24 cellular contexts compared by ENCODE assay signal in the genomic region with DNA sequence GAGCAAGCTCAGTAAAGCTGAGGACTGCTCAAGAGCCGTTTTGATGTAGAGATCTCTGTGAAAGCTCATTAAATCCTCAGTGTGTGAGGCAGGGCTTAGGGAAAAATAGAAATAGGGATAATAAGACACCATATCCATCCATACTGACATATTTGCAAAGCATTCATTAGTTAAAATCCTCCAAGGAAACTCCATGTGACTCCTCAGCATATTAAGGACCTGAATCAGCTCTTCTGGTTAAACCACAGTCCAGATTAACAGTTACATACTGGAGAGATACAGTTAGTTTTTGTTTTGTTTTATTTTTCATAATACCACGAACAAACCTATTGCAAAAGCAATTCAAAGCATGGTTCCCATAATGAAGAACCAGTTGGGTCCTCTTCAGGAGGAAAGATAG.
DNase-seq lines count a peak whose midpoint lies in the region; TF ChIP-seq lines count a peak whose summit lies in the region.
"Had no signal": no experiment of that assay in that cellular context is flagged by ENCODE, and none has a peak within 500 bp of the region (broad histone marks: within the 10 kb centered on the region; RNA-seq: fewer than 3 reads in every experiment).

No MANE protein-coding gene starts in this region.

- H3K27me3 ChIP-seq in brain microvascular endothelial cell (replicated peaks), result no peaks in the 10 kb centered on the region
- H3K27me3 ChIP-seq in WERI-Rb-1 (ENCODE audit: insufficient read depth, low read depth, severe bottlenecking), result no peaks in the 10 kb centered on the region
- H3K27me3 ChIP-seq: dorsolateral prefrontal cortex had no signal

- in situ Hi-C loops in brain microvascular endothelial cell (cut with HindIII; ENCODE audit: low pct_ligation_motif_present, low sequenced_read_pairs), result loop anchor here (25.0 kb wide), 1 partner anchor 785 kb away; no protein-coding TSS in a partner anchor

- H3K9me3 Mint-ChIP-seq in HFFc6, result no peaks in the 10 kb centered on the region
- no peaks in the 10 kb centered on the region for H3K9me3 Mint-ChIP-seq in neural crest cell
- no peaks in the 10 kb centered on the region for H3K9me3 Mint-ChIP-seq in activated CD4-positive, alpha-beta memory T cell treated with anti-CD3 and anti-CD28 coated beads, Interleukin-2, amount 10 ng/mL, durations not matched to agents 7 days and 5 days
- H3K9me3 Mint-ChIP-seq in CD14-positive monocyte, result no peaks in the 10 kb centered on the region
- H3K9me3 Mint-ChIP-seq: activated naive CD8-positive, alpha-beta T cell treated with anti-CD3 and anti-CD28 coated beads for 36 hours; nephron; type B pancreatic cell had no signal

- H3K27me3 Mint-ChIP-seq in HFFc6 (ENCODE audit: insufficient read depth) (no peaks in the 10 kb centered on the region; the same call in 1 of the 2 replicates), neural crest cell (ENCODE audit: low read depth) (no peaks in the 10 kb centered on the region), CD14-positive monocyte (ENCODE audit: low read depth in 3 of 3) (no peaks in the 10 kb centered on the region)
- H3K27me3 Mint-ChIP-seq in activated CD4-positive, alpha-beta memory T cell treated with anti-CD3 and anti-CD28 coated beads, Interleukin-2, amount 10 ng/mL, durations not matched to agents 7 days and 5 days, result no peaks in the 10 kb centered on the region
- H3K27me3 Mint-ChIP-seq: activated naive CD8-positive, alpha-beta T cell treated with anti-CD3 and anti-CD28 coated beads for 36 hours; type B pancreatic cell had no signal

- H3K36me3 Mint-ChIP-seq in HFFc6 (ENCODE audit: low read depth), result no peaks in the 10 kb centered on the region
- H3K36me3 Mint-ChIP-seq in neural crest cell (ENCODE audit: low read depth), result no peaks in the 10 kb centered on the region
- no peaks in the 10 kb centered on the region for H3K36me3 Mint-ChIP-seq in activated CD4-positive, alpha-beta memory T cell treated with anti-CD3 and anti-CD28 coated beads, Interleukin-2, amount 10 ng/mL, durations not matched to agents 7 days and 5 days (ENCODE audit: low read depth)
- H3K36me3 Mint-ChIP-seq in CD14-positive monocyte, result no peaks in the 10 kb centered on the region
- H3K36me3 Mint-ChIP-seq: activated naive CD8-positive, alpha-beta T cell treated with anti-CD3 and anti-CD28 coated beads for 36 hours; type B pancreatic cell had no signal

- H3K27ac ChIP-seq in brain microvascular endothelial cell (no peak overlapping the region), WERI-Rb-1 (no peak overlapping the region)
- H3K27ac ChIP-seq: C4-2B, dorsolateral prefrontal cortex had no signal

- no peak for TF ChIP-seq CTCF in HFFc6 (IDR thresholded peaks at IDR 0.05)
- TF ChIP-seq CTCF in brain microvascular endothelial cell (IDR thresholded peaks at IDR 0.05; ENCODE audit: low read depth, low read length, missing control alignments), result no peak
- no peak for TF ChIP-seq CTCF in neural crest cell (conservative IDR thresholded peaks at IDR 0.05)
- no peak for TF ChIP-seq CTCF in WERI-Rb-1 (IDR thresholded peaks at IDR 0.05; ENCODE audit: low read depth, low read length)
- no peak for TF ChIP-seq CTCF in CD14-positive monocyte (IDR thresholded peaks at IDR 0.05)

- intact Hi-C loops in CD14-positive monocyte (cut with micrococcal nuclease), result no loop called here

- H3K27ac Mint-ChIP-seq in HFFc6 (peak overlapping the region; percentile 73), neural crest cell (ENCODE audit: unreplicated experiment) (peak overlapping the region; percentile 35), CD14-positive monocyte (no peak overlapping the region)
- no peak overlapping the region for H3K27ac Mint-ChIP-seq in activated CD4-positive, alpha-beta memory T cell treated with anti-CD3 and anti-CD28 coated beads, Interleukin-2, amount 10 ng/mL, durations not matched to agents 7 days and 5 days
- H3K27ac Mint-ChIP-seq: activated CD8-positive, alpha-beta T cell treated with anti-CD3 and anti-CD28 coated beads, Interleukin-2, amount 10 ng/mL, durations not matched to agents 7 days and 5 days; activated naive CD8-positive, alpha-beta T cell treated with anti-CD3 and anti-CD28 coated beads for 36 hours; nephron; type B pancreatic cell had no signal

- H3K4me3 ChIP-seq in brain microvascular endothelial cell (ENCODE audit: low read depth, low read length) (no peak overlapping the region), WERI-Rb-1 (ENCODE audit: low read depth, low read length) (no peak overlapping the region)
- H3K4me3 ChIP-seq: dorsolateral prefrontal cortex had no signal

- H3K36me3 ChIP-seq in brain microvascular endothelial cell (replicated peaks), result no peaks in the 10 kb centered on the region
- H3K36me3 ChIP-seq in WERI-Rb-1, result no peaks in the 10 kb centered on the region

- POLR2A ChIA-PET in activated CD4-positive, alpha-beta memory T cell treated with anti-CD3 and anti-CD28 coated beads, Interleukin-2, amount 10 ng/mL, durations not matched to agents 7 days and 5 days (lab: Charles Lee), result no interaction called here

- H3K4me1 Mint-ChIP-seq in HFFc6 (ENCODE audit: low read depth) (peaks cover 47% of the 10 kb centered on the region), neural crest cell (peaks cover 5% of the 10 kb centered on the region), CD14-positive monocyte (no peaks in the 10 kb centered on the region)
- no peaks in the 10 kb centered on the region for H3K4me1 Mint-ChIP-seq in activated CD4-positive, alpha-beta memory T cell treated with anti-CD3 and anti-CD28 coated beads, Interleukin-2, amount 10 ng/mL, durations not matched to agents 7 days and 5 days
- H3K4me1 Mint-ChIP-seq: activated naive CD8-positive, alpha-beta T cell treated with anti-CD3 and anti-CD28 coated beads for 36 hours; nephron had no signal

- H3K4me3 Mint-ChIP-seq in HFFc6, result peak overlapping the region; percentile 38
- H3K4me3 Mint-ChIP-seq in neural crest cell, result no peak overlapping the region
- no peak overlapping the region for H3K4me3 Mint-ChIP-seq in activated CD4-positive, alpha-beta memory T cell treated with anti-CD3 and anti-CD28 coated beads, Interleukin-2, amount 10 ng/mL, durations not matched to agents 7 days and 5 days
- H3K4me3 Mint-ChIP-seq in CD14-positive monocyte, result no peak overlapping the region
- H3K4me3 Mint-ChIP-seq: activated CD8-positive, alpha-beta T cell treated with anti-CD3 and anti-CD28 coated beads, Interleukin-2, amount 10 ng/mL, durations not matched to agents 7 days and 5 days; activated naive CD8-positive, alpha-beta T cell treated with anti-CD3 and anti-CD28 coated beads for 36 hours; nephron; type B pancreatic cell had no signal

- DNase-seq in AG20443 (ENCODE audit: low spot score) (peak; percentile 54), HFFc6 (peak; percentile 61), brain microvascular endothelial cell (peak; percentile 40), neural crest cell (ENCODE audit: low read depth, low spot score) (no peak), DMS 273 treated with DMSO at 0.1 percent for 48 hours (lab: John Stamatoyannopoulos, UW) (no peak), WERI-Rb-1 (no peak), CD14-positive monocyte (ENCODE audit: low spot score) (no peak)
- DNase-seq in activated CD4-positive, alpha-beta memory T cell treated with anti-CD3 and anti-CD28 coated beads, Interleukin-2, amount 10 ng/mL, durations not matched to agents 7 days and 5 days, result no peak
- DNase-seq: activated CD4-positive, alpha-beta T cell treated with anti-CD3 and anti-CD28 coated beads for 1 hour; activated CD8-positive, alpha-beta T cell treated with anti-CD3 and anti-CD28 coated beads, Interleukin-2, amount 10 ng/mL, durations not matched to agents 7 days and 5 days; activated effector memory CD4-positive, alpha-beta T cell treated with anti-CD3 and anti-CD28 coated beads, Interleukin-2, amount 50 U/mL, for 16 hours; activated naive CD8-positive, alpha-beta T cell treated with anti-CD3 and anti-CD28 coated beads for 36 hours; activated T-cell treated with anti-CD3 and anti-CD28 coated beads for 4 hours; dorsolateral prefrontal cortex; glutamatergic neuron; NCI-H2081 treated with DMSO at 0.1 percent for 48 hours; NCI-H345; NCI-H748 treated with DMSO at 0.1 percent for 48 hours; right cardiac atrium; stimulated activated CD4-positive, alpha-beta T cell treated with anti-CD3 and anti-CD28 coated beads, Interleukin-2, amount 100 ng/mL, for 48 hours; T-helper 1 cell had no signal

- no peaks in the 10 kb centered on the region for H3K9me3 ChIP-seq in WERI-Rb-1 (ENCODE audit: severe bottlenecking)

- CTCF ChIA-PET in activated CD4-positive, alpha-beta memory T cell treated with anti-CD3 and anti-CD28 coated beads, Interleukin-2, amount 10 ng/mL, durations not matched to agents 7 days and 5 days (lab: Charles Lee), result no interaction called here

Comparison
In these comparisons a context has a peak if more than half of its experiments do, and no peak if none do; other contexts are left out.
1. DNase-seq: peak in AG20443 (single experiment), HFFc6 (single experiment) and brain microvascular endothelial cell (single experiment); none in neural crest cell (single experiment), DMS 273 treated with DMSO at 0.1 percent for 48 hours (single experiment), activated CD4-positive, alpha-beta memory T cell treated with anti-CD3 and anti-CD28 coated beads, Interleukin-2, amount 10 ng/mL, durations not matched to agents 7 days and 5 days (single experiment), WERI-Rb-1 (single experiment) and CD14-positive monocyte (single experiment).
2. H3K27ac Mint-ChIP-seq: peak in HFFc6 (single experiment) and neural crest cell (single experiment); none in activated CD4-positive, alpha-beta memory T cell treated with anti-CD3 and anti-CD28 coated beads, Interleukin-2, amount 10 ng/mL, durations not matched to agents 7 days and 5 days (single experiment) and CD14-positive monocyte (0 of 7).